26 cellular contexts compared by ENCODE assay signal in the genomic region with DNA sequence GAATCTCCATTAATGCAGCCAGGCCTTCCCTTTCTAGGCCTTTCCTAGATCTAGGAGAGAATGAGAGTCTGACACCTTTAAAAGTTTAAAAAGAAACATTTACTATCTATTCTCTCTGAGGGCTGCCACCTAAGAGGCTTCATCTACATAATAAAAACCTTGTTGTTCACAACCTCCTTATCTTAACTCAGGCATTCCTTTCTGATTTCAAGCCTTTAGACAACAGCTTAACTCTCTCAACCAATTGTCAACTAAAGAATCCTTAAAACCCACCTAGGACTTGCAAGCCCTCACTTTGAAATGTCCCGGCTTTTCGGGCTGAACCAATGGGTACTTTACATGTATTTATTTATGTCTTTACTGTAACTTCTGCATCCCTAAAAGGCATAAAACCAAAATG.
"Had no signal": no experiment of that assay in that cellular context is flagged by ENCODE, and none has a peak within 500 bp of the region (broad histone marks: within the 10 kb centered on the region; RNA-seq: fewer than 3 reads in every experiment).

No MANE protein-coding gene starts in this region.

- H3K27me3 ChIP-seq: adrenal gland, body of pancreas, pancreas, testis, transverse colon had no signal

- H3K9me3 ChIP-seq: adrenal gland, body of pancreas, pancreas, prostate gland, testis, transverse colon had no signal

- H3K4me3 ChIP-seq: adrenal gland, body of pancreas, pancreas, prostate gland, skin epidermis, testis, transverse colon had no signal

- H3K27ac Mint-ChIP-seq: activated naive CD4-positive, alpha-beta T cell treated with anti-CD3 and anti-CD28 coated beads for 36 hours; activated naive CD8-positive, alpha-beta T cell treated with anti-CD3 and anti-CD28 coated beads for 36 hours; nephron progenitor cell; T-helper 2 cell treated with Interferon-gamma antibody and Interleukin-4, amounts not matched to agents 5 μg/mL and 100 μg/mL, for 36 hours had no signal

- H3K4me3 Mint-ChIP-seq: activated naive CD4-positive, alpha-beta T cell treated with anti-CD3 and anti-CD28 coated beads for 36 hours; activated naive CD8-positive, alpha-beta T cell treated with anti-CD3 and anti-CD28 coated beads for 36 hours; nephron progenitor cell; T-helper 2 cell treated with Interferon-gamma antibody and Interleukin-4, amounts not matched to agents 5 μg/mL and 100 μg/mL, for 36 hours had no signal

- H3K36me3 ChIP-seq: adrenal gland, pancreas, prostate gland, transverse colon had no signal

- H3K9me3 Mint-ChIP-seq: T-helper 2 cell treated with Interferon-gamma antibody and Interleukin-4, amounts not matched to agents 5 μg/mL and 100 μg/mL, for 36 hours had no signal

- H3K27ac ChIP-seq: adrenal gland, body of pancreas, pancreas, prostate gland, skin epidermis, testis, transverse colon had no signal

- H3K4me1 ChIP-seq: adrenal gland, body of pancreas, pancreas, prostate gland, testis, transverse colon had no signal

- H3K27me3 Mint-ChIP-seq: activated naive CD8-positive, alpha-beta T cell treated with anti-CD3 and anti-CD28 coated beads for 36 hours had no signal

- DNase-seq: activated CD4-positive, alpha-beta T cell treated with anti-CD3 and anti-CD28 coated beads for 48 hours; activated CD4-positive, alpha-beta T cell treated with anti-CD3 and anti-CD28 coated beads, Interleukin-2, amount 50 U/mL, for 48 hours; activated CD8-positive, alpha-beta memory T cell treated with anti-CD3 and anti-CD28 coated beads for 24 hours; activated effector memory CD4-positive, alpha-beta T cell treated with anti-CD3 and anti-CD28 coated beads, Interleukin-2, amount 50 U/mL, for 16 hours; activated naive CD4-positive, alpha-beta T cell treated with anti-CD3 and anti-CD28 coated beads for 36 hours; activated naive CD8-positive, alpha-beta T cell treated with anti-CD3 and anti-CD28 coated beads for 36 hours; adrenal gland; aorta; body of pancreas; effector CD8-positive, alpha-beta T cell; glutamatergic neuron; left cardiac atrium; left ventricle myocardium superior; nephron progenitor cell; pancreas; retina; stimulated activated CD4-positive, alpha-beta T cell treated with anti-CD3 and anti-CD28 coated beads, Interleukin-12 subunit alpha, Interleukin-12 subunit beta, amount 100 ng/mL, for 4 hours; stimulated activated CD4-positive, alpha-beta T cell treated with anti-CD3 and anti-CD28 coated beads, Interleukin-4, amount 100 ng/mL, for 1 hour; stimulated activated naive CD8-positive, alpha-beta T cell treated with anti-CD3 and anti-CD28 coated beads, Interleukin-15, Interleukin-2, amounts not matched to agents 100 U/mL and 50 U/mL, for 24 hours; testis; transverse colon had no signal

- H3K36me3 Mint-ChIP-seq: activated naive CD8-positive, alpha-beta T cell treated with anti-CD3 and anti-CD28 coated beads for 36 hours had no signal

- H3K4me1 Mint-ChIP-seq: activated naive CD8-positive, alpha-beta T cell treated with anti-CD3 and anti-CD28 coated beads for 36 hours; nephron progenitor cell had no signal

- ATAC-seq: activated CD4-positive, CD25-positive, alpha-beta regulatory T cell treated with anti-CD3 and anti-CD28 coated beads, Interleukin-2, amount 50 U/mL, for 24 hours; body of pancreas; left cardiac atrium; left ventricle myocardium superior; pancreas; sciatic nerve; stimulated activated naive CD8-positive, alpha-beta T cell treated with anti-CD3 and anti-CD28 coated beads, Interleukin-15, Interleukin-2, amounts not matched to agents 100 U/mL and 50 U/mL, for 24 hours had no signal
